1 cellular context compared by ENCODE assay signal in genomic region chr1:100851726-100852125, GRCh38.
TF ChIP-seq lines count a peak whose summit lies in the region.

No MANE protein-coding gene starts in this region.

TF ChIP-seq in SK-N-SH treated with all-trans-retinoic acid at 6 μM for 48 hours, 23 proteins besides CTCF, POLR2A, EP300 and RAD21 (continued from another document):
- TF ChIP-seq POU6F1 (CRISPR knock-in tag; IDR thresholded peaks at IDR 0.05; ENCODE audit: borderline replicate concordance, low read depth) = no peak
- no peak for TF ChIP-seq BACH2 (CRISPR knock-in tag; IDR thresholded peaks at IDR 0.05; ENCODE audit: borderline replicate concordance)
- no peak for TF ChIP-seq RARB (CRISPR knock-in tag; IDR thresholded peaks at IDR 0.05)
- TF ChIP-seq CSDC2 (CRISPR knock-in tag; IDR thresholded peaks at IDR 0.05) = no peak
- TF ChIP-seq SNAI2 (CRISPR knock-in tag; IDR thresholded peaks at IDR 0.05) = no peak
- TF ChIP-seq CREB5 (CRISPR knock-in tag; IDR thresholded peaks at IDR 0.05; ENCODE audit: low read depth) = no peak
- TF ChIP-seq OSR1 (CRISPR knock-in tag; IDR thresholded peaks at IDR 0.05) = no peak
